ENCODE assay signal across 22 cellular contexts in the genomic region with DNA sequence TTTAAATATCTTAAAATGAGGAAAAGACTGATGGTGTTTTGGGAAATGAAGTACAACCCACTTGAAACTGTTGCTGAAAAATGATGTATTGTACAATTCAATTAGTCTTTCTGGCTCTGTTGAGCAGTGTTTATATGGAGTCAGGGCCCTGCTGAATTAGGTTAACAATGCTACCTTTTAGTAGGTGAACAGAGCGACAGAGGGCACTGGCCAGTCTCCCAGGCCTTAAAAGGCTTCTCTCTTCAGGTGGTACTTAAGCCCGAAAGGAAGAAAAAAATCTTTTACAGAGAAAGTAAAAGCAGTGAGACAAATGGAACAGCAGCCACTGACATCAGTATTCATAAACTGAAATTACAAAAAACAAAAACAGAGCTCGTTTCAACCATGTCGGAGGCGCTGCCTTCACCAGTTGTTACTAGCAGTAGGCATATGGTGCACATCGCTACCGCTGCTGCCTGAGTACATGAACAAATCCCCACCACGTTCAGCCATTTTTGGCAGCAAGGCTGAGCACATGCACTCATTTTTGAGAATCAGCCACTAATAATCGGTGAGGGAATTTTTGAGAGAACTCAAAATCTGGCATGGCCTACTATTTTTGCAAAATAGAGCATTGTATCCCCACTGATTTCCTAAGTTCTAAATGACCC.
DNase-seq lines count a peak whose midpoint lies in the region; ATAC-seq and TF ChIP-seq lines count a peak whose summit lies in the region.
"Had no signal": no experiment of that assay in that cellular context is flagged by ENCODE, and none has a peak within 500 bp of the region (broad histone marks: within the 10 kb centered on the region; RNA-seq: fewer than 3 reads in every experiment).

No MANE protein-coding gene starts in this region.

- H2BK120ac ChIP-seq in H9 (ENCODE audit: low read depth, low read length, poor library complexity, severe bottlenecking) (peak overlapping the region; percentile 72), neuronal stem cell (ENCODE audit: low read depth, low read length) (no peak overlapping the region)

- no peaks in the 10 kb centered on the region for H3K27me3 Mint-ChIP-seq in H9 (ENCODE audit: low read depth)
- H3K27me3 Mint-ChIP-seq in activated CD4-positive, alpha-beta memory T cell treated with anti-CD3 and anti-CD28 coated beads, Interleukin-2, amount 10 ng/mL, durations not matched to agents 7 days and 5 days: no peaks in the 10 kb centered on the region
- H3K27me3 Mint-ChIP-seq: effector memory CD8-positive, alpha-beta T cell; stimulated activated naive CD8-positive, alpha-beta T cell treated with anti-CD3 and anti-CD28 coated beads, Interleukin-15, Interleukin-2, amounts not matched to agents 100 ng/mL and 50 ng/mL, for 24 hours had no signal

- TF ChIP-seq CTCF in H9 (conservative IDR thresholded peaks at IDR 0.05) (no peak), vagina (IDR thresholded peaks at IDR 0.05) (no peak)

- no peak overlapping the region for H3K56ac ChIP-seq in H9 (ENCODE audit: insufficient read length, low read depth, low read length)

- H4K8ac ChIP-seq in H9 (replicated peaks; ENCODE audit: insufficient read length, low read depth, low read length): no peak overlapping the region
- H4K8ac ChIP-seq in neuronal stem cell (ENCODE audit: low read depth, low read length): no peak overlapping the region

- no peak for TF ChIP-seq POLR2A in vagina (IDR thresholded peaks at IDR 0.05)

- H2AFZ ChIP-seq in H9 (ENCODE audit: low read length): no peak overlapping the region
- no peak overlapping the region for H2AFZ ChIP-seq in neuronal stem cell (ENCODE audit: low read length)

- H3K4me3 Mint-ChIP-seq in H9: no peak overlapping the region
- H3K4me3 Mint-ChIP-seq in activated CD4-positive, alpha-beta memory T cell treated with anti-CD3 and anti-CD28 coated beads, Interleukin-2, amount 10 ng/mL, durations not matched to agents 7 days and 5 days: no peak overlapping the region
- H3K4me3 Mint-ChIP-seq: effector memory CD8-positive, alpha-beta T cell; nephron progenitor cell; stimulated activated naive CD8-positive, alpha-beta T cell treated with anti-CD3 and anti-CD28 coated beads, Interleukin-15, Interleukin-2, amounts not matched to agents 100 ng/mL and 50 ng/mL, for 24 hours had no signal

- intact Hi-C loops in vagina (cut with DNase I): no loop called here

- peak overlapping the region; percentile 86 for H2BK20ac ChIP-seq in H9 (ENCODE audit: low read depth, low read length, poor library complexity, severe bottlenecking)

- DNase-seq in H9 (peak; percentile 45), NCI-H1694 (lab: John Stamatoyannopoulos, UW) (peak; percentile 34), globus pallidus (ENCODE audit: low spot score) (peak; percentile 20), neuronal stem cell (ENCODE audit: low spot score) (no peak), vagina (ENCODE audit: extremely low spot score in 2 of 2) (no peak)
- DNase-seq in activated CD4-positive, alpha-beta memory T cell treated with anti-CD3 and anti-CD28 coated beads, Interleukin-2, amount 10 ng/mL, durations not matched to agents 7 days and 5 days: no peak
- DNase-seq: activated CD4-positive, CD25-positive, alpha-beta regulatory T cell treated with anti-CD3 and anti-CD28 coated beads, Interleukin-2, amount 50 U/mL, for 72 hours; activated gamma-delta T cell; activated T-cell treated with anti-CD3 and anti-CD28 coated beads, Interleukin-2, amount 50 U/mL, for 1 hour; effector memory CD8-positive, alpha-beta T cell; foreskin melanocyte; lower lobe of right lung; NCI-H2029 treated with DMSO at 0.1 percent for 48 hours; NCI-H510A; nephron progenitor cell; NK-92 treated with Interleukin-12 subunit alpha and Interleukin-12 subunit beta, amount 100 ng/mL, for 24 hours had no signal

- no peak overlapping the region for H4K5ac ChIP-seq in H9 (ENCODE audit: insufficient read length, low read depth, low read length)

- no peaks in the 10 kb centered on the region for H3K9me3 ChIP-seq in H9 (ENCODE audit: control insufficient read depth, low read depth, low read length)
- no peaks in the 10 kb centered on the region for H3K9me3 ChIP-seq in neuronal stem cell (replicated peaks in 1 of 2; ENCODE audit: control insufficient read depth in 2 of 2, insufficient read depth in 1 of 2, low read depth in 1 of 2, low read length in 2 of 2)
- no peaks in the 10 kb centered on the region for H3K9me3 ChIP-seq in vagina
- H3K9me3 ChIP-seq: lower lobe of right lung, tibial nerve had no signal

- ATAC-seq in HG03095 (IDR thresholded peaks at IDR 0.05; ENCODE audit: unreplicated experiment): no peak
- ATAC-seq: effector memory CD8-positive, alpha-beta T cell; esophagus mucosa; lower lobe of right lung; Panc1 had no signal

- H3K9ac ChIP-seq in H9 (ENCODE audit: extremely low read depth, insufficient read length, low read length): peak overlapping the region; percentile 33
- H3K9ac ChIP-seq in neuronal stem cell (ENCODE audit: low read depth, low read length, poor library complexity): no peak overlapping the region

- no peaks in the 10 kb centered on the region for H3K36me3 ChIP-seq in neuronal stem cell (replicated peaks in 1 of 2; ENCODE audit: control insufficient read depth in 2 of 2, insufficient read depth in 2 of 2, low read length in 2 of 2)
- H3K36me3 ChIP-seq in vagina: no peaks in the 10 kb centered on the region
- H3K36me3 ChIP-seq: lower lobe of right lung had no signal

- H3K18ac ChIP-seq in H9 (ENCODE audit: insufficient read length, low read depth, low read length): peak overlapping the region; percentile 95
- H3K18ac ChIP-seq in neuronal stem cell (ENCODE audit: low read length): peak overlapping the region; percentile 67

- H3K27me3 ChIP-seq in H9 (ENCODE audit: insufficient read depth, low read length): no peaks in the 10 kb centered on the region
- no peaks in the 10 kb centered on the region for H3K27me3 ChIP-seq in neuronal stem cell (ENCODE audit: control insufficient read depth in 3 of 3, insufficient read depth in 3 of 3, low read depth in 1 of 3, low read length in 3 of 3)
- no peaks in the 10 kb centered on the region for H3K27me3 ChIP-seq in vagina
- H3K27me3 ChIP-seq: tibial nerve had no signal

- WGBS in H9 (ENCODE audit: extremely low coverage, insufficient read length, low lambda C conversion rate): no CpG with 5 or more reads among the region's 9 CpGs
- WGBS in neuronal stem cell (ENCODE audit: extremely low coverage in 2 of 2, insufficient read length in 2 of 2, insufficient replicate concordance in 1 of 2), 2 donors: no CpG with 5 or more reads among the region's 9 CpGs

- H3K79me1 ChIP-seq in H9 (ENCODE audit: insufficient read depth, low read depth, low read length, poor library complexity, severe bottlenecking) (no peaks in the 10 kb centered on the region), neuronal stem cell (ENCODE audit: low read depth, low read length) (no peaks in the 10 kb centered on the region)

- no peak overlapping the region for H2AK5ac ChIP-seq in H9 (ENCODE audit: insufficient read length, low read length)
- no peak overlapping the region for H2AK5ac ChIP-seq in neuronal stem cell (ENCODE audit: low read depth, low read length)

- H3K79me2 ChIP-seq in H9 (ENCODE audit: insufficient read depth, low read length): no peaks in the 10 kb centered on the region

- no peak overlapping the region for H4K91ac ChIP-seq in H9 (ENCODE audit: insufficient read length, low read depth, low read length)
- no peak overlapping the region for H4K91ac ChIP-seq in neuronal stem cell (ENCODE audit: low read depth, low read length, poor library complexity)

- H2BK5ac ChIP-seq in H9 (ENCODE audit: insufficient read length, low read length): no peak overlapping the region
- H2BK5ac ChIP-seq in neuronal stem cell (ENCODE audit: low read length): no peak overlapping the region

- no peaks in the 10 kb centered on the region for H4K20me1 ChIP-seq in H9 (ENCODE audit: control insufficient read depth, insufficient read depth, insufficient read length)

- H3K27ac ChIP-seq in H9 (ENCODE audit: insufficient read length, low read depth, low read length) (peak overlapping the region; percentile 72), neuronal stem cell (replicated peaks; ENCODE audit: low read length) (peak overlapping the region; percentile 71), vagina (no peak overlapping the region)
- H3K27ac ChIP-seq: HL-60, tibial nerve had no signal

- POLR2A ChIA-PET in activated CD4-positive, alpha-beta memory T cell treated with anti-CD3 and anti-CD28 coated beads, Interleukin-2, amount 10 ng/mL, durations not matched to agents 7 days and 5 days (lab: Charles Lee): no interaction called here

- H3K9me3 Mint-ChIP-seq in H9: no peaks in the 10 kb centered on the region
- H3K9me3 Mint-ChIP-seq in activated CD4-positive, alpha-beta memory T cell treated with anti-CD3 and anti-CD28 coated beads, Interleukin-2, amount 10 ng/mL, durations not matched to agents 7 days and 5 days: no peaks in the 10 kb centered on the region
- H3K9me3 Mint-ChIP-seq: effector memory CD8-positive, alpha-beta T cell; nephron progenitor cell; stimulated activated naive CD8-positive, alpha-beta T cell treated with anti-CD3 and anti-CD28 coated beads, Interleukin-15, Interleukin-2, amounts not matched to agents 100 ng/mL and 50 ng/mL, for 24 hours had no signal

- peak overlapping the region; percentile 90; the same call in 1 of the 2 replicates for H3K14ac ChIP-seq in H9 (ENCODE audit: insufficient read depth, low read length)
- H3K14ac ChIP-seq in neuronal stem cell (ENCODE audit: low read length): no peak overlapping the region

- no peak overlapping the region for H3K4me3 ChIP-seq in neuronal stem cell (ENCODE audit: low read length in 2 of 2)
- no peak overlapping the region for H3K4me3 ChIP-seq in vagina
- H3K4me3 ChIP-seq: lower lobe of right lung, tibial nerve had no signal

- H3K4me1 Mint-ChIP-seq in H9: peaks cover 38 to 45% of the 10 kb centered on the region in 2 experiments
- H3K4me1 Mint-ChIP-seq in activated CD4-positive, alpha-beta memory T cell treated with anti-CD3 and anti-CD28 coated beads, Interleukin-2, amount 10 ng/mL, durations not matched to agents 7 days and 5 days: no peaks in the 10 kb centered on the region

- H3K23ac ChIP-seq in H9 (ENCODE audit: insufficient read length, low read depth, low read length): no peak overlapping the region
- H3K23ac ChIP-seq in neuronal stem cell (ENCODE audit: low read depth, low read length, poor library complexity): no peak overlapping the region

- H3K36me3 Mint-ChIP-seq in H9 (ENCODE audit: insufficient read depth in 1 of 3, low read depth in 3 of 3): no peaks in the 10 kb centered on the region
- H3K36me3 Mint-ChIP-seq in activated CD4-positive, alpha-beta memory T cell treated with anti-CD3 and anti-CD28 coated beads, Interleukin-2, amount 10 ng/mL, durations not matched to agents 7 days and 5 days (ENCODE audit: low read depth): no peaks in the 10 kb centered on the region

- no peaks in the 10 kb centered on the region for H3K23me2 ChIP-seq in H9 (ENCODE audit: insufficient read length, low read depth, low read length, poor library complexity, severe bottlenecking)

- H2BK12ac ChIP-seq in H9 (ENCODE audit: insufficient read length, low read depth, low read length) (peak overlapping the region; percentile 95), neuronal stem cell (ENCODE audit: low read length) (no peak overlapping the region)

- H3K4me2 ChIP-seq in H9 (ENCODE audit: insufficient read depth, insufficient read length, low read length) (no peak overlapping the region), neuronal stem cell (ENCODE audit: insufficient read depth, low read length, poor library complexity, severe bottlenecking) (no peak overlapping the region)

- H3K27ac Mint-ChIP-seq in H9: peak overlapping the region in 2 of 3 experiments; percentile 93 to 95; a peak in 5 of 7 replicates
- no peak overlapping the region for H3K27ac Mint-ChIP-seq in activated CD4-positive, alpha-beta memory T cell treated with anti-CD3 and anti-CD28 coated beads, Interleukin-2, amount 10 ng/mL, durations not matched to agents 7 days and 5 days
- H3K27ac Mint-ChIP-seq: effector memory CD8-positive, alpha-beta T cell; nephron progenitor cell; stimulated activated naive CD8-positive, alpha-beta T cell treated with anti-CD3 and anti-CD28 coated beads, Interleukin-15, Interleukin-2, amounts not matched to agents 100 ng/mL and 50 ng/mL, for 24 hours had no signal

- peaks cover 3% of the 10 kb centered on the region; the same call in 1 of the 2 replicates for H3K4me1 ChIP-seq in H9 (ENCODE audit: insufficient read depth, low read length)
- peaks cover 0 to 7% of the 10 kb centered on the region in 2 donors for H3K4me1 ChIP-seq in neuronal stem cell (ENCODE audit: control insufficient read depth in 2 of 2, insufficient read depth in 1 of 2, low read depth in 1 of 2, low read length in 2 of 2)
- no peaks in the 10 kb centered on the region for H3K4me1 ChIP-seq in vagina
- H3K4me1 ChIP-seq: lower lobe of right lung had no signal

- H3K4ac ChIP-seq in H9 (ENCODE audit: low read depth, low read length): no peak overlapping the region; the same call in 1 of the 2 replicates
- H3K4ac ChIP-seq in neuronal stem cell (ENCODE audit: low read length): no peak overlapping the region

- H2BK15ac ChIP-seq in H9 (ENCODE audit: low read depth, low read length) (no peak overlapping the region), neuronal stem cell (ENCODE audit: low read length) (no peak overlapping the region)

- H3T11ph ChIP-seq in H9 (ENCODE audit: low read length): peak overlapping the region; percentile 85

- CTCF ChIA-PET in activated CD4-positive, alpha-beta memory T cell treated with anti-CD3 and anti-CD28 coated beads, Interleukin-2, amount 10 ng/mL, durations not matched to agents 7 days and 5 days (lab: Charles Lee): no interaction called here

Comparison
In these comparisons a context has a peak if more than half of its experiments do, and no peak if none do; other contexts are left out.
1. DNase-seq: peak in H9 (single experiment), NCI-H1694 (single experiment) and globus pallidus (single experiment); none in neuronal stem cell (single experiment), vagina (0 of 2) and activated CD4-positive, alpha-beta memory T cell treated with anti-CD3 and anti-CD28 coated beads, Interleukin-2, amount 10 ng/mL, durations not matched to agents 7 days and 5 days (single experiment).